In genomic region chr1:31436596-31437432, GRCh38 we compare ENCODE assay signal across 1 cellular context.
TF ChIP-seq lines count a peak whose summit lies in the region.

No MANE protein-coding gene starts in this region.

TF ChIP-seq in HEK293, 187 proteins besides CTCF, POLR2A, EP300 and RAD21 (continued from another document and continues in another):
- TF ChIP-seq ZNF280C (tag by site-specific recombination; IDR thresholded peaks at IDR 0.05) (no peak), SCRT1 (tag by site-specific recombination; IDR thresholded peaks at IDR 0.05; ENCODE audit: borderline replicate concordance) (no peak), ZNF433 (tag by site-specific recombination; IDR thresholded peaks at IDR 0.05; ENCODE audit: low read depth) (no peak), ZNF366 (tag by site-specific recombination; conservative IDR thresholded peaks at IDR 0.05) (0 out of 2 replicates have a peak, but pooled peaks have one; percentile 28), ZBTB6 (tag by site-specific recombination; IDR thresholded peaks at IDR 0.05) (peak; percentile 97), ZNF639 (tag by site-specific recombination; IDR thresholded peaks at IDR 0.05) (no peak), ZBTB17 (tag by site-specific recombination; IDR thresholded peaks at IDR 0.05) (peak; percentile 31; the same call in 1 of the 2 replicates), ZSCAN30 (tag by site-specific recombination; IDR thresholded peaks at IDR 0.05) (no peak), ZNF76 (tag by site-specific recombination; IDR thresholded peaks at IDR 0.05; ENCODE audit: borderline replicate concordance, low read depth) (no peak), ZNF2 (tag by site-specific recombination; IDR thresholded peaks at IDR 0.05) (no peak), SETDB1 (IDR thresholded peaks at IDR 0.05; ENCODE audit: insufficient read length, low read length) (no peak), SP3 (tag by site-specific recombination; IDR thresholded peaks at IDR 0.05) (no peak), ZNF449 (tag by site-specific recombination; IDR thresholded peaks at IDR 0.05) (no peak), ZNF350 (tag by site-specific recombination; IDR thresholded peaks at IDR 0.05) (no peak), ZNF121 (tag by site-specific recombination; IDR thresholded peaks at IDR 0.05) (no peak), ZBTB11 (tag by site-specific recombination; conservative IDR thresholded peaks at IDR 0.05; ENCODE audit: low read depth) (no peak), ZNF426 (tag by site-specific recombination; IDR thresholded peaks at IDR 0.05) (no peak), ZNF302 (tag by site-specific recombination; IDR thresholded peaks at IDR 0.05; ENCODE audit: low read depth) (no peak), ZNF26 (tag by site-specific recombination; IDR thresholded peaks at IDR 0.05) (no peak), ZNF112 (tag by site-specific recombination; IDR thresholded peaks at IDR 0.05) (no peak), ZNF518A (tag by site-specific recombination; conservative IDR thresholded peaks at IDR 0.05; ENCODE audit: low read depth) (no peak), ZBTB8A (tag by site-specific recombination; IDR thresholded peaks at IDR 0.05) (no peak), ZNF585B (tag by site-specific recombination; IDR thresholded peaks at IDR 0.05) (no peak), PRDM10 (tag by site-specific recombination; IDR thresholded peaks at IDR 0.05) (0 out of 2 replicates have a peak, but pooled peaks have one; percentile 23), ZNF830 (tag by site-specific recombination; IDR thresholded peaks at IDR 0.05; ENCODE audit: low read depth) (no peak), ZNF335 (tag by site-specific recombination; conservative IDR thresholded peaks at IDR 0.05) (no peak), ZNF37A (tag by site-specific recombination; IDR thresholded peaks at IDR 0.05) (no peak), ZNF785 (tag by site-specific recombination; IDR thresholded peaks at IDR 0.05) (no peak), ZNF513 (tag by site-specific recombination; IDR thresholded peaks at IDR 0.05) (no peak)
